In the genomic region with DNA sequence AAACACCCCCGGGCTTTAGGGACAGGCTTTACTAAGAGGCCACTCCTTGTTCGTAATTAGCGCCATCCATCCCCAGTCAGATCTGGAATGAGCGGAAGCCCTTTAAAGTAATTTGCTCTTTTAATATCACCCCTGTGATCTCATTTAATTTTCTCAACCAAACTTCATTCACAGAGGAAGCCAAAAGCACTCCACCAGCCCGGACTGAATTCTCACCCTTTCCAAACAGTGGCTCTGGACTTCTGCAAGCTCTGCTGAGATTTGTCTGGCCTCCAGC, we compare ENCODE assay signal across 16 cellular contexts. TPM values are rescaled to one million over a fixed set of nuclear protein-coding genes. Genes with fewer than 3 reads are reported as not detected.
DNase-seq lines count a peak whose midpoint lies in the region; ATAC-seq and TF ChIP-seq lines count a peak whose summit lies in the region.
"Had no signal": no experiment of that assay in that cellular context is flagged by ENCODE, and none has a peak within 500 bp of the region (broad histone marks: within the 10 kb centered on the region; RNA-seq: fewer than 3 reads in every experiment).

No MANE protein-coding gene starts in this region.

- CTCF ChIA-PET in SK-N-SH (lab: Yijun Ruan, JAX), result interaction anchor here (0.8 to 9.3 kb wide), 11 partner anchors 10 to 352 kb away, joined by 3 to 106 read pairs (median 5); no protein-coding TSS in a partner anchor

- H3K36me3 ChIP-seq in SK-N-SH (replicated peaks in 1 of 2; ENCODE audit: control insufficient read depth in 1 of 2, insufficient read depth in 2 of 2, low read length in 1 of 2) (peaks cover 0 to 2% of the 10 kb centered on the region in 2 experiments), body of pancreas (replicated peaks in 1 of 2; ENCODE audit: insufficient read depth in 1 of 2, low read depth in 2 of 2) (no peaks in the 10 kb centered on the region), mesenchymal stem cell (ENCODE audit: control insufficient read depth in 1 of 2, insufficient read depth in 2 of 2, low read depth in 1 of 2, low read length in 2 of 2) (no peaks in the 10 kb centered on the region), transverse colon (no peaks in the 10 kb centered on the region)

- peaks cover 53 to 97% of the 10 kb centered on the region in 2 experiments for H3K4me1 ChIP-seq in SK-N-SH (ENCODE audit: control insufficient read depth in 1 of 2, insufficient read depth in 2 of 2, low read depth in 1 of 2, low read length in 1 of 2)
- H3K4me1 ChIP-seq in body of pancreas, result no peaks in the 10 kb centered on the region
- H3K4me1 ChIP-seq in mesenchymal stem cell (ENCODE audit: control insufficient read depth, insufficient read depth, low read depth, low read length), result peaks cover 9% of the 10 kb centered on the region
- peaks cover 33 to 86% (median 62%) of the 10 kb centered on the region in 4 donors for H3K4me1 ChIP-seq in transverse colon

- H3K79me2 ChIP-seq in SK-N-SH (ENCODE audit: insufficient read depth), result peaks cover 87% of the 10 kb centered on the region

- H3F3A ChIP-seq in SK-N-SH (replicated peaks; ENCODE audit: insufficient read depth), result peaks cover 13% of the 10 kb centered on the region

- H3K23ac ChIP-seq in mesenchymal stem cell (ENCODE audit: low read length in 2 of 2), result no peak overlapping the region

- peak overlapping the region in 1 of 2 experiments; percentile 18 for H3K18ac ChIP-seq in mesenchymal stem cell (ENCODE audit: low read depth in 1 of 2, low read length in 2 of 2)

- H3K79me1 ChIP-seq in mesenchymal stem cell (replicated peaks; ENCODE audit: low read length, poor library complexity, severe bottlenecking), result no peaks in the 10 kb centered on the region

- H3K27me3 ChIP-seq in SK-N-SH (ENCODE audit: insufficient read depth) (no peaks in the 10 kb centered on the region), body of pancreas (no peaks in the 10 kb centered on the region), mesenchymal stem cell (ENCODE audit: control insufficient read depth in 1 of 2, insufficient read depth in 1 of 2, low read length in 2 of 2) (peaks cover 0 to 31% of the 10 kb centered on the region in 2 experiments), transverse colon (no peaks in the 10 kb centered on the region)

- H2AFZ ChIP-seq in SK-N-SH (ENCODE audit: low read depth) (no peak overlapping the region), mesenchymal stem cell (ENCODE audit: low read depth, low read length) (no peak overlapping the region)

- no peak overlapping the region for H4K8ac ChIP-seq in mesenchymal stem cell (ENCODE audit: low read length)

- H3K4ac ChIP-seq in mesenchymal stem cell (ENCODE audit: low read depth in 1 of 2, low read length in 2 of 2), result peak overlapping the region in 1 of 2 experiments; percentile 15

- H3K9me3 ChIP-seq in SK-N-SH, result no peaks in the 10 kb centered on the region
- H3K9me3 ChIP-seq in body of pancreas, result no peaks in the 10 kb centered on the region
- no peaks in the 10 kb centered on the region for H3K9me3 ChIP-seq in mesenchymal stem cell (ENCODE audit: control insufficient read depth, low read length)
- no peaks in the 10 kb centered on the region for H3K9me3 ChIP-seq in transverse colon

- H4K20me1 ChIP-seq in SK-N-SH (ENCODE audit: insufficient read depth), result peaks cover 56% of the 10 kb centered on the region

- no peak overlapping the region for H3K14ac ChIP-seq in mesenchymal stem cell (ENCODE audit: low read length in 2 of 2)

- H2BK12ac ChIP-seq in mesenchymal stem cell (ENCODE audit: low read length in 2 of 2), result no peak overlapping the region

- WGBS in SK-N-SH (ENCODE audit: low lambda C conversion rate), result 9% methylated on average over 5 of the region's 5 CpGs
- 81 to 90% methylated on average over 5 of the region's 5 CpGs for WGBS in body of pancreas, 2 donors
- WGBS in mesenchymal stem cell, result 74% methylated on average over 5 of the region's 5 CpGs
- WGBS in transverse colon (ENCODE audit: low coverage in 1 of 2), 2 donors, result 75% methylated on average over 5 of the region's 5 CpGs; no CpG with 5 or more reads in 1 of the 2 donors

- H2BK15ac ChIP-seq in mesenchymal stem cell (ENCODE audit: low read depth, poor library complexity, severe bottlenecking), result no peak overlapping the region

- TF ChIP-seq EP300 in SK-N-SH (IDR thresholded peaks at IDR 0.05; ENCODE audit: borderline replicate concordance in 1 of 2, low read depth in 1 of 2, low read length in 1 of 2), result peak in 1 of 2 experiments; percentile 82; a peak in 1 of 4 replicates
- TF ChIP-seq EP300 in transverse colon (IDR thresholded peaks at IDR 0.05; ENCODE audit: low read depth), result no peak

- intact Hi-C loops in body of pancreas (cut with DNase I), result no loop called here
- intact Hi-C loops in transverse colon (cut with DNase I; ENCODE audit: low total_unique reads), result no loop called here
- intact Hi-C loops in posterior vena cava (cut with DNase I), result no loop called here

- ATAC-seq in SK-N-SH treated with all-trans-retinoic acid at 6 μM for 48 hours, result no peak
- peak; percentile 32 for ATAC-seq in body of pancreas
- no peak for ATAC-seq in HG03521 (IDR thresholded peaks at IDR 0.05; ENCODE audit: unreplicated experiment)

- TF ChIP-seq POLR2A in body of pancreas (IDR thresholded peaks at IDR 0.05) (no peak), transverse colon (IDR thresholded peaks at IDR 0.05) (no peak)

- H2BK5ac ChIP-seq in mesenchymal stem cell (ENCODE audit: low read depth, low read length, poor library complexity, severe bottlenecking), result no peak overlapping the region

- no peak overlapping the region for H3K9ac ChIP-seq in SK-N-SH
- peak overlapping the region; percentile 36 for H3K9ac ChIP-seq in mesenchymal stem cell (ENCODE audit: low read length)

- no peak overlapping the region for H2BK120ac ChIP-seq in mesenchymal stem cell (ENCODE audit: low read depth, low read length)

- no peak overlapping the region for H3K4me3 ChIP-seq in SK-N-SH (ENCODE audit: low read depth in 2 of 2, low read length in 1 of 2)
- no peak overlapping the region for H3K4me3 ChIP-seq in body of pancreas
- peak overlapping the region in 1 of 2 experiments; percentile 16 for H3K4me3 ChIP-seq in mesenchymal stem cell (ENCODE audit: insufficient read depth in 1 of 2, low read depth in 1 of 2, low read length in 2 of 2)
- no peak overlapping the region for H3K4me3 ChIP-seq in transverse colon
- H3K4me3 ChIP-seq: SK-N-MC had no signal

- H2AK5ac ChIP-seq in mesenchymal stem cell (ENCODE audit: low read length, severe bottlenecking), result no peak overlapping the region

- DNase-seq in SK-N-SH (no peak), body of pancreas (no peak), mesenchymal stem cell (no peak), transverse colon (no peak), hepatic stellate cell (ENCODE audit: low spot score) (no peak), posterior vena cava (ENCODE audit: low spot score) (no peak)
- DNase-seq: activated CD4-positive, alpha-beta T cell treated with anti-CD3 and anti-CD28 coated beads for 1 hour; central memory CD4-positive, alpha-beta T cell; effector memory CD4-positive, alpha-beta T cell; kidney glomerular epithelial cell; stimulated activated CD4-positive, alpha-beta T cell treated with anti-CD3 and anti-CD28 coated beads, Interleukin-2, amount 100 ng/mL, for 24 hours had no signal

- peak overlapping the region; percentile 53 to 100 for H3K27ac ChIP-seq in SK-N-SH (ENCODE audit: low read depth in 2 of 2, low read length in 1 of 2)
- no peak overlapping the region for H3K27ac ChIP-seq in body of pancreas
- no peak overlapping the region for H3K27ac ChIP-seq in mesenchymal stem cell (ENCODE audit: low read length, poor library complexity, severe bottlenecking)
- peak overlapping the region; percentile 77 to 86 (median 80) for H3K27ac ChIP-seq in transverse colon
- H3K27ac ChIP-seq: C4-2B, SK-N-MC had no signal

- TF ChIP-seq CTCF in SK-N-SH (IDR thresholded peaks at IDR 0.05) (no peak), body of pancreas (IDR thresholded peaks at IDR 0.05) (no peak), transverse colon (IDR thresholded peaks at IDR 0.05) (no peak)

- H3K4me2 ChIP-seq in SK-N-SH (peak overlapping the region; percentile 42; the same call in 1 of the 2 replicates), mesenchymal stem cell (ENCODE audit: low read length, poor library complexity, severe bottlenecking) (no peak overlapping the region)

- POLR2A ChIA-PET in SK-N-SH (lab: Yijun Ruan, JAX), result interaction anchor here (1.3 to 2.7 kb wide), 12 partner anchors 11 to 367 kb away, joined by 3 to 26 read pairs (median 9); a partner anchor contains a TSS

- H3K9me2 ChIP-seq in SK-N-SH, result no peaks in the 10 kb centered on the region

- in situ Hi-C loops in transverse colon (cut with MboI; ENCODE audit: low pct_ligation_motif_present in 1 of 4, low pct_unique_long_range_greater_than_20kb in 1 of 4, low sequenced_read_pairs in 3 of 4), result no loop called here

- H4K91ac ChIP-seq in mesenchymal stem cell (ENCODE audit: low read length), result no peak overlapping the region

- no peak; the same call in 1 of the 2 replicates for TF ChIP-seq RAD21 in SK-N-SH (IDR thresholded peaks at IDR 0.05; ENCODE audit: low read length)

TF ChIP-seq in SK-N-SH, 30 proteins besides CTCF, POLR2A, EP300 and RAD21 (continues in another document):
- TF ChIP-seq GATA2 (CRISPR knock-in tag; IDR thresholded peaks at IDR 0.05) (0 out of 2 replicates have a peak, but pooled peaks have one; percentile 55), POLR2AphosphoS5 (IDR thresholded peaks at IDR 0.05; ENCODE audit: low read depth, low read length) (no peak; the same call in 1 of the 2 replicates), FOSL2 (IDR thresholded peaks at IDR 0.05; ENCODE audit: borderline replicate concordance, low read depth) (no peak)
- TF ChIP-seq, protein P1, sequence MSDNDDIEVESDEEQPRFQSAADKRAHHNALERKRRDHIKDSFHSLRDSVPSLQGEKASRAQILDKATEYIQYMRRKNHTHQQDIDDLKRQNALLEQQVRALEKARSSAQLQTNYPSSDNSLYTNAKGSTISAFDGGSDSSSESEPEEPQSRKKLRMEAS (IDR thresholded peaks at IDR 0.05; ENCODE audit: low read depth), result no peak

RNA-seq across cellular contexts. Expression of a gene that starts 43.1 kb away (rescaled TPM):
- polyA plus RNA-seq in SK-N-SH (2012; rRNA removed), result 12.2 and 13.8 TPM in 2 replicates
- 7.9 and 13.9 TPM in 2 replicates for polyA plus RNA-seq in SK-N-SH (2012; cell fraction: cytosol; rRNA removed)
- 19.4 and 24.8 TPM in 2 replicates for polyA plus RNA-seq in SK-N-SH (2012; cell fraction: nucleus; rRNA removed)
- total RNA-seq in body of pancreas (10 to 100 TPM; 10.4 to 11.2 TPM), transverse colon (10 to 100 TPM; 12.3 to 74.1 (median 41.2) TPM), posterior vena cava (1 to 10 TPM; 7.1 to 8.4 TPM)
- 40.6 TPM for polyA plus RNA-seq in mesenchymal stem cell (2013, experiment 1 of 2)
- polyA plus RNA-seq in mesenchymal stem cell (2013, experiment 2 of 2), result 38.6 TPM
- total RNA-seq: OCI-LY7 had no signal

Comparison
In these comparisons a context has a peak if more than half of its experiments do, and no peak if none do; other contexts are left out.
1. H3K27ac ChIP-seq: peak in SK-N-SH (2 of 2) and transverse colon (4 of 4); none in body of pancreas (0 of 4) and mesenchymal stem cell (single experiment).